23 cellular contexts compared by ENCODE assay signal in the genomic region with DNA sequence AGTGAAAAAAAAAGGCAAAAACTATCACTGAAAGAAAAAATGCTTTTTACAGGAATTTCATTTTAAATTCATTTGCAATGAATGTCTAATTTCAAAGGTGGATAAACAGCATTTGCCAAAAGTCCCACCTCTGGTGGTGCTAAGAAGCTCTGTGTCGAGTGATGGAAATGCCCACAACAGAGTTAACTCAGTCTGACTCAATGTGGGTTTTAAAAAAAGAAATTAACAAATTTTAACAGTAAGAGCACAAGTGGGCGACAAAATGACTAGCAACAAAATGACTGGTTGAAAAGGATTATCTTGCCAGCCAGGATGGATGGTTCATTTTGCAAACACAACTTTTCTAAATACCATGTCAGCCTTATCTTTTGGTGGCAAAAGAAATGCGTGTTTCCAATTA. TPM values are rescaled to one million over a fixed set of nuclear protein-coding genes. Genes with fewer than 3 reads are reported as not detected.
DNase-seq lines count a peak whose midpoint lies in the region; ATAC-seq and TF ChIP-seq lines count a peak whose summit lies in the region.
"Had no signal": no experiment of that assay in that cellular context is flagged by ENCODE, and none has a peak within 500 bp of the region (broad histone marks: within the 10 kb centered on the region; RNA-seq: fewer than 3 reads in every experiment).

No MANE protein-coding gene starts in this region.

- no peak overlapping the region for H3K4me2 ChIP-seq in GM23338

- H3F3A ChIP-seq in GM23338 (replicated peaks; ENCODE audit: low read depth), result no peaks in the 10 kb centered on the region

- H3K4me3 Mint-ChIP-seq in activated naive CD4-positive, alpha-beta T cell treated with anti-CD3 and anti-CD28 coated beads, Interleukin-2, amount 10 ng/mL, durations not matched to agents 7 days and 5 days, result no peak overlapping the region
- no peak overlapping the region for H3K4me3 Mint-ChIP-seq in GM23338
- H3K4me3 Mint-ChIP-seq in stimulated activated effector memory CD8-positive, alpha-beta T cell treated with anti-CD3 and anti-CD28 coated beads, Interleukin-12 subunit alpha, Interleukin-12 subunit beta, amount 100 ng/mL, for 72 hours, result peak overlapping the region; percentile 33

- H3K27me3 ChIP-seq in GM23338 (ENCODE audit: insufficient read depth), result no peaks in the 10 kb centered on the region
- peaks cover 0 to 14% (median 0%) of the 10 kb centered on the region in 4 donors for H3K27me3 ChIP-seq in esophagus squamous epithelium
- H3K27me3 ChIP-seq: left lung, neutrophil, tibial nerve had no signal

- no peaks in the 10 kb centered on the region for H3K79me2 ChIP-seq in GM23338 (replicated peaks; ENCODE audit: insufficient read depth)

- peak; percentile 29 for DNase-seq in activated naive CD4-positive, alpha-beta T cell treated with Interleukin-2 at 50 U/mL for 16 hours
- no peak for DNase-seq in activated naive CD4-positive, alpha-beta T cell treated with anti-CD3 and anti-CD28 coated beads, Interleukin-2, amount 10 ng/mL, durations not matched to agents 7 days and 5 days
- DNase-seq in GM23338 (ENCODE audit: low spot score) (no peak), esophagus squamous epithelium (lab: John Stamatoyannopoulos, UW) (no peak)
- DNase-seq in activated naive CD4-positive, alpha-beta T cell treated with anti-CD3 and anti-CD28 coated beads, Interleukin-2, amount 50 U/mL, for 16 hours, result peak; percentile 32
- DNase-seq in stimulated activated effector memory CD8-positive, alpha-beta T cell treated with anti-CD3 and anti-CD28 coated beads, Interleukin-12 subunit alpha, Interleukin-12 subunit beta, amount 100 ng/mL, for 72 hours (ENCODE audit: low spot score in 2 of 2), result peak in 1 of 2 donors; percentile 57
- DNase-seq: DND-41; heart left ventricle; Kasumi-1; left lung; NCI-H1048; NCI-H2081 treated with DMSO at 0.1 percent for 48 hours; RPMI8226; stimulated activated CD4-positive, alpha-beta T cell treated with anti-CD3 and anti-CD28 coated beads, Interleukin-12 subunit alpha, Interleukin-12 subunit beta, amount 100 ng/mL, for 4 hours; stimulated activated naive CD4-positive, alpha-beta T cell had no signal

- no peak for TF ChIP-seq CTCF in GM23338 (conservative IDR thresholded peaks at IDR 0.05; ENCODE audit: low read depth in 2 of 2)
- TF ChIP-seq CTCF in esophagus squamous epithelium (IDR thresholded peaks at IDR 0.05), result no peak

- WGBS in esophagus squamous epithelium, 2 donors, result 66 to 70% methylated on average over 3 of the region's 3 CpGs

- H3K4me1 Mint-ChIP-seq in activated naive CD4-positive, alpha-beta T cell treated with anti-CD3 and anti-CD28 coated beads, Interleukin-2, amount 10 ng/mL, durations not matched to agents 7 days and 5 days, result peaks cover 83% of the 10 kb centered on the region
- peaks cover 6% of the 10 kb centered on the region for H3K4me1 Mint-ChIP-seq in GM23338
- peaks cover 85% of the 10 kb centered on the region for H3K4me1 Mint-ChIP-seq in stimulated activated effector memory CD8-positive, alpha-beta T cell treated with anti-CD3 and anti-CD28 coated beads, Interleukin-12 subunit alpha, Interleukin-12 subunit beta, amount 100 ng/mL, for 72 hours

- no peaks in the 10 kb centered on the region for H3K36me3 ChIP-seq in GM23338 (ENCODE audit: insufficient read depth)
- H3K36me3 ChIP-seq in esophagus squamous epithelium, result no peaks in the 10 kb centered on the region
- H3K36me3 ChIP-seq: heart left ventricle, left lung, neutrophil, tibial nerve had no signal

- no peak overlapping the region for H3K4me3 ChIP-seq in GM23338
- no peak overlapping the region for H3K4me3 ChIP-seq in esophagus squamous epithelium
- H3K4me3 ChIP-seq: coronary artery, heart left ventricle, left lung, tibial nerve had no signal

- H3K27ac Mint-ChIP-seq in activated naive CD4-positive, alpha-beta T cell treated with anti-CD3 and anti-CD28 coated beads, Interleukin-2, amount 10 ng/mL, durations not matched to agents 7 days and 5 days, result no peak overlapping the region
- H3K27ac Mint-ChIP-seq in GM23338, result no peak overlapping the region
- peak overlapping the region; percentile 77 for H3K27ac Mint-ChIP-seq in stimulated activated effector memory CD8-positive, alpha-beta T cell treated with anti-CD3 and anti-CD28 coated beads, Interleukin-12 subunit alpha, Interleukin-12 subunit beta, amount 100 ng/mL, for 72 hours

- H3K9me3 Mint-ChIP-seq in activated naive CD4-positive, alpha-beta T cell treated with anti-CD3 and anti-CD28 coated beads, Interleukin-2, amount 10 ng/mL, durations not matched to agents 7 days and 5 days, result peaks cover 6% of the 10 kb centered on the region
- H3K9me3 Mint-ChIP-seq in GM23338, result no peaks in the 10 kb centered on the region
- H3K9me3 Mint-ChIP-seq in stimulated activated effector memory CD8-positive, alpha-beta T cell treated with anti-CD3 and anti-CD28 coated beads, Interleukin-12 subunit alpha, Interleukin-12 subunit beta, amount 100 ng/mL, for 72 hours, result no peaks in the 10 kb centered on the region

- H3K9me3 ChIP-seq in esophagus squamous epithelium, result no peaks in the 10 kb centered on the region
- H3K9me3 ChIP-seq: heart left ventricle, left lung, neutrophil, tibial nerve had no signal

- no peak overlapping the region for H3K27ac ChIP-seq in GM23338 (ENCODE audit: low read depth)
- no peak overlapping the region for H3K27ac ChIP-seq in esophagus squamous epithelium
- H3K27ac ChIP-seq: coronary artery, heart left ventricle, left lung, neutrophil, tibial nerve had no signal

- TF ChIP-seq POLR2A in esophagus squamous epithelium (IDR thresholded peaks at IDR 0.05), result no peak

- ATAC-seq in GM23338 (no peak), GM19023 (IDR thresholded peaks at IDR 0.05; ENCODE audit: unreplicated experiment) (no peak), GM21576 (IDR thresholded peaks at IDR 0.05; ENCODE audit: unreplicated experiment) (no peak)
- ATAC-seq in stimulated activated effector memory CD8-positive, alpha-beta T cell treated with anti-CD3 and anti-CD28 coated beads, Interleukin-12 subunit alpha, Interleukin-12 subunit beta, amount 100 ng/mL, for 72 hours, result peak; percentile 81
- ATAC-seq: heart left ventricle, left lung had no signal

- CTCF ChIA-PET in activated naive CD4-positive, alpha-beta T cell treated with anti-CD3 and anti-CD28 coated beads, Interleukin-2, amount 10 ng/mL, durations not matched to agents 7 days and 5 days (lab: Charles Lee), result interaction anchor here (1.4 to 2.6 kb wide), 4 partner anchors 15 to 51 kb away, joined by 5 to 7 read pairs (median 5); no protein-coding TSS in a partner anchor

- H3K36me3 Mint-ChIP-seq in activated naive CD4-positive, alpha-beta T cell treated with anti-CD3 and anti-CD28 coated beads, Interleukin-2, amount 10 ng/mL, durations not matched to agents 7 days and 5 days, result peaks cover 12% of the 10 kb centered on the region
- no peaks in the 10 kb centered on the region for H3K36me3 Mint-ChIP-seq in GM23338 (ENCODE audit: low read depth)
- H3K36me3 Mint-ChIP-seq in stimulated activated effector memory CD8-positive, alpha-beta T cell treated with anti-CD3 and anti-CD28 coated beads, Interleukin-12 subunit alpha, Interleukin-12 subunit beta, amount 100 ng/mL, for 72 hours, result peaks cover 12% of the 10 kb centered on the region

- peaks cover 11% of the 10 kb centered on the region for H3K27me3 Mint-ChIP-seq in activated naive CD4-positive, alpha-beta T cell treated with anti-CD3 and anti-CD28 coated beads, Interleukin-2, amount 10 ng/mL, durations not matched to agents 7 days and 5 days
- peaks cover 2% of the 10 kb centered on the region for H3K27me3 Mint-ChIP-seq in GM23338 (ENCODE audit: insufficient read depth, low read depth, poor library complexity)

- H3K9me2 ChIP-seq in GM23338 (ENCODE audit: insufficient read depth), result peaks cover 5% of the 10 kb centered on the region; the same call in 1 of the 2 replicates

- H4K20me1 ChIP-seq in GM23338 (replicated peaks; ENCODE audit: insufficient read depth), result no peaks in the 10 kb centered on the region

- intact Hi-C loops in esophagus squamous epithelium (cut with DNase I), result no loop called here

- H3K4me1 ChIP-seq in GM23338 (ENCODE audit: insufficient read depth) (no peaks in the 10 kb centered on the region), esophagus squamous epithelium (peaks cover 0 to 5% (median 0%) of the 10 kb centered on the region in 3 donors)

- 0 out of 2 replicates have a peak overlapping the region, but pooled peaks have one; percentile 38 for H2AFZ ChIP-seq in GM23338

TF ChIP-seq in GM23338, 12 proteins besides CTCF, POLR2A, EP300 and RAD21 (continues in another document):
- TF ChIP-seq EZH2phosphoT487 (IDR thresholded peaks at IDR 0.05; ENCODE audit: unreplicated experiment) (no peak), CREB1 (CRISPR knock-in tag; IDR thresholded peaks at IDR 0.05; ENCODE audit: low read depth) (no peak), NANOG (IDR thresholded peaks at IDR 0.05; ENCODE audit: borderline replicate concordance) (no peak), STAT1 (IDR thresholded peaks at IDR 0.05; ENCODE audit: unreplicated experiment) (no peak), JUNB (IDR thresholded peaks at IDR 0.05; ENCODE audit: unreplicated experiment) (no peak)
- TF ChIP-seq, protein P1, sequence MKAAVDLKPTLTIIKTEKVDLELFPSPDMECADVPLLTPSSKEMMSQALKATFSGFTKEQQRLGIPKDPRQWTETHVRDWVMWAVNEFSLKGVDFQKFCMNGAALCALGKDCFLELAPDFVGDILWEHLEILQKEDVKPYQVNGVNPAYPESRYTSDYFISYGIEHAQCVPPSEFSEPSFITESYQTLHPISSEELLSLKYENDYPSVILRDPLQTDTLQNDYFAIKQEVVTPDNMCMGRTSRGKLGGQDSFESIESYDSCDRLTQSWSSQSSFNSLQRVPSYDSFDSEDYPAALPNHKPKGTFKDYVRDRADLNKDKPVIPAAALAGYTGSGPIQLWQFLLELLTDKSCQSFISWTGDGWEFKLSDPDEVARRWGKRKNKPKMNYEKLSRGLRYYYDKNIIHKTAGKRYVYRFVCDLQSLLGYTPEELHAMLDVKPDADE (IDR thresholded peaks at IDR 0.05), result no peak

RNA-seq across cellular contexts. Expression of a gene that starts 14.3 kb away (rescaled TPM):
- 0.43 TPM in 1 of 2 replicates, not detected in the other for total RNA-seq in GM23338 (2014; rRNA removed; shearing (Covaris generic))
- not detected in 2 replicates for polyA plus RNA-seq in GM23338 (2016; fragmentation: Nextera tagmentation; extraction: Ambion mirVana)
- total RNA-seq in esophagus squamous epithelium, result 1 to 10 TPM in 3 of 4 donors, under 1 TPM in 1; 0.83 to 3.6 (median 2.4) TPM
- total RNA-seq: H1, HT1080, NCI-H460 had no signal
- polyA plus RNA-seq: H1 had no signal

RNA-seq across cellular contexts. Expression of a gene that starts 59.1 kb away (rescaled TPM):
- 1.7 and 2.4 TPM in 2 replicates for total RNA-seq in GM23338 (2014; rRNA removed; shearing (Covaris generic))
- polyA plus RNA-seq in GM23338 (2016; fragmentation: Nextera tagmentation; extraction: Ambion mirVana), result 2.8 and 3.9 TPM in 2 replicates
- total RNA-seq in esophagus squamous epithelium, result 10 to 100 TPM in 2 of 4 donors, 1 to 10 TPM in 2; 8.0 to 13.2 (median 11.2) TPM

Comparison
In these comparisons a context has a peak if more than half of its experiments do, and no peak if none do; other contexts are left out.
1. DNase-seq: peak in activated naive CD4-positive, alpha-beta T cell treated with Interleukin-2 at 50 U/mL for 16 hours (single experiment) and activated naive CD4-positive, alpha-beta T cell treated with anti-CD3 and anti-CD28 coated beads, Interleukin-2, amount 50 U/mL, for 16 hours (single experiment); none in activated naive CD4-positive, alpha-beta T cell treated with anti-CD3 and anti-CD28 coated beads, Interleukin-2, amount 10 ng/mL, durations not matched to agents 7 days and 5 days (single experiment), GM23338 (single experiment) and esophagus squamous epithelium (single experiment).